In genomic region chr2:28904295-28904694, GRCh38 we compare ENCODE assay signal across 11 cellular contexts. TPM values are rescaled to one million over a fixed set of nuclear protein-coding genes. Genes with fewer than 3 reads are reported as not detected.
DNase-seq lines count a peak whose midpoint lies in the region; ATAC-seq and TF ChIP-seq lines count a peak whose summit lies in the region.
"Had no signal": no experiment of that assay in that cellular context is flagged by ENCODE, and none has a peak within 500 bp of the region (broad histone marks: within the 10 kb centered on the region; RNA-seq: fewer than 3 reads in every experiment).

No MANE protein-coding gene starts in this region.

- H4K20me1 ChIP-seq in mammary epithelial cell (ENCODE audit: insufficient read depth, low read length), result peaks cover 33% of the 10 kb centered on the region

- dilution Hi-C loops in mammary epithelial cell (cut with HindIII; ENCODE audit: low sequenced_read_pairs), result no loop called here

- ATAC-seq in left lobe of liver, result peak; percentile 71
- no peak for ATAC-seq in HG02870 (IDR thresholded peaks at IDR 0.05; ENCODE audit: unreplicated experiment)

- in situ Hi-C loops in mammary epithelial cell (cut with MboI; ENCODE audit: low sequenced_read_pairs in 2 of 2), result no loop called here

- H3K9me3 ChIP-seq in HEK293 (ENCODE audit: control insufficient read depth, insufficient read depth, low read depth, low read length) (no peaks in the 10 kb centered on the region), mammary epithelial cell (replicated peaks; ENCODE audit: insufficient read depth, low read length) (no peaks in the 10 kb centered on the region), vagina (no peaks in the 10 kb centered on the region)

- H3K4me3 ChIP-seq in HEK293 (ENCODE audit: low read depth, low read length), result no peak overlapping the region
- H3K4me3 ChIP-seq in mammary epithelial cell (replicated peaks in 1 of 3; ENCODE audit: insufficient read depth in 1 of 3, low read depth in 2 of 3, low read length in 3 of 3), result no peak overlapping the region
- no peak overlapping the region for H3K4me3 ChIP-seq in vagina

- H3K27me3 ChIP-seq in mammary epithelial cell (ENCODE audit: insufficient read depth, low read length) (no peaks in the 10 kb centered on the region), vagina (no peaks in the 10 kb centered on the region)

- POLR2A ChIA-PET in HEK293 (lab: Yijun Ruan, JAX), result interaction anchor here (0.6 to 0.7 kb wide), 2 partner anchors 9 to 1651 kb away, joined by 3 to 5 read pairs; no protein-coding TSS in a partner anchor

- TF ChIP-seq POLR2A in vagina (IDR thresholded peaks at IDR 0.05), result no peak

- H3K27ac ChIP-seq in HEK293 (ENCODE audit: extremely low read depth, low read depth, low read length), result no peak overlapping the region
- H3K27ac ChIP-seq in mammary epithelial cell (ENCODE audit: insufficient read depth, low read depth, low read length), result no peak overlapping the region
- no peak overlapping the region for H3K27ac ChIP-seq in vagina

- no peak for TF ChIP-seq CTCF in HEK293 (tag by site-specific recombination; IDR thresholded peaks at IDR 0.05)
- TF ChIP-seq CTCF in mammary epithelial cell (conservative IDR thresholded peaks at IDR 0.05 in 1 of 2, IDR thresholded peaks at IDR 0.05 in 1 of 2; ENCODE audit: extremely low read depth in 1 of 2, insufficient read depth in 1 of 2, low read depth in 1 of 2, low read length in 2 of 2), result no peak
- TF ChIP-seq CTCF in vagina (IDR thresholded peaks at IDR 0.05), result no peak

- H3K4me2 ChIP-seq in mammary epithelial cell (ENCODE audit: insufficient read depth, low read depth, low read length), result no peak overlapping the region

- H3K36me3 ChIP-seq in HEK293 (ENCODE audit: control insufficient read depth in 2 of 2, insufficient read depth in 1 of 2, low read length in 2 of 2) (peaks cover 50 to 75% of the 10 kb centered on the region in 2 experiments), mammary epithelial cell (ENCODE audit: insufficient read depth, low read length) (peaks cover 40% of the 10 kb centered on the region), vagina (peaks cover 0 to 46% of the 10 kb centered on the region in 2 donors)

- DNase-seq in DMS53 (lab: John Stamatoyannopoulos, UW) (peak; percentile 43), mammary epithelial cell (peak; percentile 28), left lobe of liver (ENCODE audit: low spot score) (no peak), NCI-H187 treated with DMSO at 0.1 percent for 48 hours (lab: John Stamatoyannopoulos, UW) (no peak), vagina (ENCODE audit: extremely low spot score in 2 of 2) (no peak), NCI-H446 treated with DMSO at 0.1 percent for 48 hours (lab: John Stamatoyannopoulos, UW) (no peak)
- DNase-seq: effector CD8-positive, alpha-beta T cell; hippocampal formation; MM.1S had no signal

- H3K9ac ChIP-seq in mammary epithelial cell (ENCODE audit: insufficient read depth, low read length), result no peak overlapping the region

- peaks cover 100% of the 10 kb centered on the region for H3K79me2 ChIP-seq in mammary epithelial cell (ENCODE audit: insufficient read depth, low read length)

- H3K4me1 ChIP-seq in HEK293 (ENCODE audit: control insufficient read depth, insufficient read depth, low read length), result peaks cover 5% of the 10 kb centered on the region; the same call in 1 of the 2 replicates
- peaks cover 6% of the 10 kb centered on the region for H3K4me1 ChIP-seq in mammary epithelial cell (ENCODE audit: insufficient read depth, low read length)
- peaks cover 8% of the 10 kb centered on the region for H3K4me1 ChIP-seq in vagina

- no TSS peak for BruUV-seq in mammary epithelial cell (replicated peaks; lab: Mats Ljungman, UMichigan)

- CTCF ChIA-PET in HEK293 (lab: Yijun Ruan, JAX), result interaction anchor here (0.9 to 1.2 kb wide), 2 partner anchors 84 to 338 kb away, joined by 3 to 5 read pairs; no protein-coding TSS in a partner anchor
- CTCF ChIA-PET in mammary epithelial cell (lab: Charles Lee; ENCODE audit: low non-redundant PET), result no interaction called here

- intact Hi-C loops in mammary epithelial cell (cut with micrococcal nuclease), result no loop called here
- intact Hi-C loops in vagina (cut with DNase I), result no loop called here

- H2AFZ ChIP-seq in mammary epithelial cell (ENCODE audit: low read depth, low read length), result no peak overlapping the region

- WGBS in mammary epithelial cell (ENCODE audit: low coverage, missing lambda C conversion rate), result 61% methylated on average over 2 of the region's 2 CpGs

TF ChIP-seq in HEK293, 187 proteins besides CTCF, POLR2A, EP300 and RAD21:
- TF ChIP-seq ZNF155 (tag by site-specific recombination; IDR thresholded peaks at IDR 0.05) (no peak), ZNF24 (tag by site-specific recombination; IDR thresholded peaks at IDR 0.05) (peak; percentile 57; the same call in 1 of the 2 replicates), ZBTB26 (tag by site-specific recombination; optimal IDR thresholded peaks at IDR 0.05) (no peak), ZNF548 (tag by site-specific recombination; IDR thresholded peaks at IDR 0.05) (no peak), RBAK (tag by site-specific recombination; IDR thresholded peaks at IDR 0.05) (no peak), ZNF10 (tag by site-specific recombination; IDR thresholded peaks at IDR 0.05) (0 out of 2 replicates have a peak, but pooled peaks have one; percentile 13)

RNA-seq across cellular contexts. Expression of gene WDR43, which starts 9.8 kb away (rescaled TPM):
- total RNA-seq in mammary epithelial cell (100 to 1,000 TPM; 106 to 122 TPM), left lobe of liver (17.5 TPM), vagina (56.7 TPM)
- polyA plus RNA-seq in mammary epithelial cell, result 86.2 TPM
- 88.2 TPM for polyA minus RNA-seq in mammary epithelial cell

RNA-seq across cellular contexts. Expression of gene TRMT61B, which starts 34.2 kb away (rescaled TPM):
- 10 to 100 TPM; 13.7 to 14.7 TPM for total RNA-seq in mammary epithelial cell
- 11.9 TPM for polyA plus RNA-seq in mammary epithelial cell
- 3.7 TPM for polyA minus RNA-seq in mammary epithelial cell
- total RNA-seq in left lobe of liver, result 7.5 TPM
- 15.0 TPM for total RNA-seq in vagina

Comparison
In these comparisons a context has a peak if more than half of its experiments do, and no peak if none do; other contexts are left out.
1. DNase-seq: peak in DMS53 (single experiment) and mammary epithelial cell (single experiment); none in left lobe of liver (single experiment), NCI-H187 treated with DMSO at 0.1 percent for 48 hours (single experiment), vagina (0 of 2) and NCI-H446 treated with DMSO at 0.1 percent for 48 hours (single experiment).